Comparison of ENCODE assay signal across 16 cellular contexts in the genomic region with DNA sequence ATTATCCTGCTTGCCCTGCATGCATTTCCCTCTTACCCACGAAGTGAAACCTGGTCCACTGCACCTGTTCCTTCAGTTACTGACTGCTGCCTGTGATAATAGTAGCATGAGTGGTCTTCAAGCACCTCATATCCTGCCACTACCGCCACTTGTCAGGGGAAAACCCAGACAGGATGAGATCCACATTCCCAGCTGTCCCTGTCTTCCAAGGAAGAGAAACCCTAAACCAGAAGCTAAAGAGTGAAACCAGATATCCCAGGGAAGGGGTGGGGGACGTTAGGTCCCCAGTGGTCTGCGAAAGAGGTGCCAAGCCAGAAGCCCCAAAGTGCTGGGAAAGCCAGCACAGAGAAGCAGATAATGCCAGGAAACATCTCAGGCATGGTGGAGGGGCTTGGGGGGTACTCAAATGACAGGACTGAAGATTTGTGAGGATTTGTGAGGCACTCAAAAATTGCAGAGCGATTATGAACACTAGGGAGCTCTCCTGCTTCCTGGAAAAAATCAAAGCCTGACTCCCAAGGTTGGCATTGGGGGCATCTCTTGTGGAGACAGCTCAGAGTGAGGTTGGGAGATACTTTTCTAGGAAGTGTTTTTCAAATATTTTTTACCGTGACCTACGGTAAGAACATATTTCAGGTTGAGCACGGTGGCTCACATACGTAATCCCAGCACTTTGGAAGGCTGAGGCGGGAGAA.
DNase-seq lines count a peak whose midpoint lies in the region; ATAC-seq and TF ChIP-seq lines count a peak whose summit lies in the region.
"Had no signal": no experiment of that assay in that cellular context is flagged by ENCODE, and none has a peak within 500 bp of the region (broad histone marks: within the 10 kb centered on the region; RNA-seq: fewer than 3 reads in every experiment).

No MANE protein-coding gene starts in this region.

- DNase-seq in Karpas-422: no peak
- peak; percentile 99 for DNase-seq in NCI-H2107 treated with DMSO at 0.1 percent for 48 hours (lab: John Stamatoyannopoulos, UW; ENCODE audit: unreplicated experiment)
- DNase-seq in SHP77 (lab: John Stamatoyannopoulos, UW): peak; percentile 6
- peak; percentile 27 to 73 for DNase-seq in gastrocnemius medialis
- no peak for DNase-seq in activated T-cell treated with anti-CD3 and anti-CD28 coated beads, Interleukin-2, amount 50 U/mL, for 72 hours
- no peak for DNase-seq in GDM1 (lab: John Stamatoyannopoulos, UW)
- no peak for DNase-seq in left lobe of liver (ENCODE audit: low spot score)
- DNase-seq: effector CD4-positive, alpha-beta T cell; heart right ventricle; NCI-H446; stimulated activated CD4-positive, alpha-beta T cell treated with anti-CD3 and anti-CD28 coated beads, Interleukin-4, amount 100 ng/mL, for 4 hours had no signal

- H3K4me1 ChIP-seq in Karpas-422 (ENCODE audit: low read length) (peaks cover 18% of the 10 kb centered on the region), gastrocnemius medialis (peaks cover 30 to 33% of the 10 kb centered on the region in 2 donors)
- H3K4me1 ChIP-seq: heart right ventricle had no signal

- no peaks in the 10 kb centered on the region for H3K9me3 ChIP-seq in Karpas-422 (ENCODE audit: low read length)
- H3K9me3 ChIP-seq in gastrocnemius medialis: no peaks in the 10 kb centered on the region
- H3K9me3 ChIP-seq: heart right ventricle, neutrophil, thoracic aorta had no signal

- no peaks in the 10 kb centered on the region for H3K9me2 ChIP-seq in Karpas-422 (replicated peaks; ENCODE audit: insufficient read depth, low read length)

- H3K27ac Mint-ChIP-seq in activated T-cell treated with anti-CD3 and anti-CD28 coated beads, Interleukin-2, amount 50 U/mL, for 72 hours: no peak overlapping the region

- H3K27me3 ChIP-seq in Karpas-422 (ENCODE audit: low read length) (no peaks in the 10 kb centered on the region), gastrocnemius medialis (no peaks in the 10 kb centered on the region)

- no peak overlapping the region for H3K4me3 Mint-ChIP-seq in activated T-cell treated with anti-CD3 and anti-CD28 coated beads, Interleukin-2, amount 50 U/mL, for 72 hours

- H3K4me3 ChIP-seq in Karpas-422 (ENCODE audit: low read length) (no peak overlapping the region), gastrocnemius medialis (peak overlapping the region; percentile 9 to 37 (median 23))
- H3K4me3 ChIP-seq: heart right ventricle, skin epidermis, thoracic aorta had no signal

- H3K79me2 ChIP-seq in Karpas-422 (ENCODE audit: low read length): no peaks in the 10 kb centered on the region

- H3K36me3 ChIP-seq in Karpas-422 (ENCODE audit: insufficient read depth, low read length) (no peaks in the 10 kb centered on the region), gastrocnemius medialis (no peaks in the 10 kb centered on the region)
- H3K36me3 ChIP-seq: heart right ventricle, neutrophil, thoracic aorta had no signal

- peaks cover 34% of the 10 kb centered on the region for H3K27me3 Mint-ChIP-seq in activated T-cell treated with anti-CD3 and anti-CD28 coated beads, Interleukin-2, amount 50 U/mL, for 72 hours (ENCODE audit: low read depth)

- no peak overlapping the region for H3K9ac ChIP-seq in Karpas-422 (ENCODE audit: low read length)

- no peak overlapping the region for H2AFZ ChIP-seq in Karpas-422 (ENCODE audit: low read length)

- no peaks in the 10 kb centered on the region for H3K9me3 Mint-ChIP-seq in activated T-cell treated with anti-CD3 and anti-CD28 coated beads, Interleukin-2, amount 50 U/mL, for 72 hours

- no peak for TF ChIP-seq POLR2A in gastrocnemius medialis (IDR thresholded peaks at IDR 0.05)

- no peaks in the 10 kb centered on the region for H3K4me1 Mint-ChIP-seq in activated T-cell treated with anti-CD3 and anti-CD28 coated beads, Interleukin-2, amount 50 U/mL, for 72 hours (ENCODE audit: low read depth)

- in situ Hi-C loops in gastrocnemius medialis (cut with MboI; ENCODE audit: low sequenced_read_pairs in 4 of 4): no loop called here

- TF ChIP-seq CTCF in gastrocnemius medialis (IDR thresholded peaks at IDR 0.05 in 4 of 5, conservative IDR thresholded peaks at IDR 0.05 in 1 of 5): peak in 3 of 5 experiments; percentile 21 to 23 (median 23)

- H3K27ac ChIP-seq in Karpas-422 (ENCODE audit: low read length) (no peak overlapping the region), gastrocnemius medialis (peak overlapping the region; percentile 79 to 88 (median 83))
- H3K27ac ChIP-seq: heart right ventricle, neutrophil, skin epidermis, thoracic aorta, VCaP had no signal

- peak overlapping the region; percentile 33 for H3K4me2 ChIP-seq in Karpas-422 (ENCODE audit: low read depth, low read length, poor library complexity, severe bottlenecking)

- intact Hi-C loops in gastrocnemius medialis (cut with DNase I; ENCODE audit: low total_unique reads): loop anchor here (2.0 kb wide), 1 partner anchor 50 kb away; no protein-coding TSS in a partner anchor

- H3K36me3 Mint-ChIP-seq in activated T-cell treated with anti-CD3 and anti-CD28 coated beads, Interleukin-2, amount 50 U/mL, for 72 hours (ENCODE audit: insufficient read depth in 2 of 2): no peaks in the 10 kb centered on the region

- ATAC-seq in gastrocnemius medialis (peak; percentile 75 to 87), left lobe of liver (no peak)
- ATAC-seq in activated T-cell treated with anti-CD3 and anti-CD28 coated beads, Interleukin-2, amount 50 U/mL, for 72 hours (replicated peaks in 1 of 2): no peak
- ATAC-seq: HCT116, heart right ventricle had no signal

- H4K20me1 ChIP-seq in Karpas-422 (ENCODE audit: insufficient read depth, low read depth, low read length): no peaks in the 10 kb centered on the region

Comparison
In these comparisons a context has a peak if more than half of its experiments do, and no peak if none do; other contexts are left out.
1. DNase-seq: peak in NCI-H2107 treated with DMSO at 0.1 percent for 48 hours (single experiment), SHP77 (2 of 2) and gastrocnemius medialis (2 of 2); none in Karpas-422 (single experiment), activated T-cell treated with anti-CD3 and anti-CD28 coated beads, Interleukin-2, amount 50 U/mL, for 72 hours (0 of 2), GDM1 (single experiment) and left lobe of liver (single experiment).
2. ATAC-seq: peak in gastrocnemius medialis (2 of 2); none in activated T-cell treated with anti-CD3 and anti-CD28 coated beads, Interleukin-2, amount 50 U/mL, for 72 hours (0 of 2) and left lobe of liver (single experiment).